1 cellular context compared by ENCODE assay signal in the genomic region with DNA sequence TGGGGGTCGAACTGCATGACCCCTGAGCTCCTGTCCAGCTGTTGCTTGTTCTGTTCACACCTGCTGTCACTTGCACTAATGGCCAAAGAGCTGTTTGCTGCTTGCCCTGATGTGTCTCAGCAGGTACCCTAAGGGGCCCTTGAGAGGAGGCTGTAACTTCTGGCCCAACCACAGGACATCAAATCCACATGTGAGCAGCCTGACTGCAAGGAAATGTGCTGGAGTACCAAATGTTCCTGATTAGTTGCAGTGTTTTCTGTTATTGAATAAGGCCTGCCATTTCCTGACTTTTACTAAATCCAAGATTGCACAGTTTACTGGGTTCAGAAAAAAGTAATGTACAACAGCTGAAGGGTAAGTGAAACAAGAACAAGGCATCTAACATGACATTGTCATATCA.
TF ChIP-seq lines count a peak whose summit lies in the region.

No MANE protein-coding gene starts in this region.

TF ChIP-seq in HepG2, 621 proteins besides CTCF, POLR2A, EP300 and RAD21 (continued from another document):
- TF ChIP-seq, protein P1, sequence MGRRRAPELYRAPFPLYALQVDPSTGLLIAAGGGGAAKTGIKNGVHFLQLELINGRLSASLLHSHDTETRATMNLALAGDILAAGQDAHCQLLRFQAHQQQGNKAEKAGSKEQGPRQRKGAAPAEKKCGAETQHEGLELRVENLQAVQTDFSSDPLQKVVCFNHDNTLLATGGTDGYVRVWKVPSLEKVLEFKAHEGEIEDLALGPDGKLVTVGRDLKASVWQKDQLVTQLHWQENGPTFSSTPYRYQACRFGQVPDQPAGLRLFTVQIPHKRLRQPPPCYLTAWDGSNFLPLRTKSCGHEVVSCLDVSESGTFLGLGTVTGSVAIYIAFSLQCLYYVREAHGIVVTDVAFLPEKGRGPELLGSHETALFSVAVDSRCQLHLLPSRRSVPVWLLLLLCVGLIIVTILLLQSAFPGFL (CRISPR knock-in tag; IDR thresholded peaks at IDR 0.05): no peak
- TF ChIP-seq CC2D1A (CRISPR knock-in tag; IDR thresholded peaks at IDR 0.05) (no peak), TOE1 (CRISPR knock-in tag; IDR thresholded peaks at IDR 0.05) (no peak), WIZ (CRISPR knock-in tag; IDR thresholded peaks at IDR 0.05) (no peak), DR1 (CRISPR knock-in tag; IDR thresholded peaks at IDR 0.05) (no peak), HDAC6 (IDR thresholded peaks at IDR 0.05; ENCODE audit: low read depth, low read length) (no peak), NAIF1 (CRISPR knock-in tag; IDR thresholded peaks at IDR 0.05; ENCODE audit: borderline replicate concordance) (no peak), ZNF598 (CRISPR knock-in tag; IDR thresholded peaks at IDR 0.05; ENCODE audit: borderline replicate concordance) (no peak), ZNF772 (CRISPR knock-in tag; IDR thresholded peaks at IDR 0.05) (no peak)
TF ChIP-seq in HepG2: peak in this region for 0.
